In the genomic region with DNA sequence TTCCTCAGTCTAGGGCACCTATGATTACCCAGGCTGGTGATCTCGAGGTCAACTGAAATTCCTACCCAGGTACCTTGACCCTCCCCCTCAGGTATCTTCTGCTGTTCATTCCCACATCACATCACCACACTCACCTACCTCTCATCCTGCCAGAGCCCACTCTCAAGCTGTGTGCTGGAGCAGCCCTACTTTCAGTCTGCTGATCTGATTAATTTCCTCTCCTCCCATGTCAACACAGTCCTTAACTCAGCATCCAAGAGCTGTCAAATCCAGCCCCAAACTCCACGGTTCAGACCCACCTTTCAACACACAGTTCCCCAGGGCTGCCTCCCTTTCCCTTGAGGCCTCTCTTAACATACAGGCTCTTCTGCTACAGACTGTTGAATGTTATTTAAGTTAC, we compare ENCODE assay signal across 15 cellular contexts. TPM values are rescaled to one million over a fixed set of nuclear protein-coding genes. Genes with fewer than 3 reads are reported as not detected.
DNase-seq lines count a peak whose midpoint lies in the region; ATAC-seq and TF ChIP-seq lines count a peak whose summit lies in the region.
"Had no signal": no experiment of that assay in that cellular context is flagged by ENCODE, and none has a peak within 500 bp of the region (broad histone marks: within the 10 kb centered on the region; RNA-seq: fewer than 3 reads in every experiment).

No MANE protein-coding gene starts in this region.

- H3K27me3 Mint-ChIP-seq in CD4-positive, alpha-beta T cell, result no peaks in the 10 kb centered on the region
- H3K27me3 Mint-ChIP-seq in Calu3 (ENCODE audit: unreplicated experiment), result no peaks in the 10 kb centered on the region
- no peaks in the 10 kb centered on the region for H3K27me3 Mint-ChIP-seq in activated T-helper 17 cell treated with anti-CD3 and anti-CD28 coated beads, Interleukin-2, amount 50 U/mL, for 72 hours
- H3K27me3 Mint-ChIP-seq in mesothelial cell of epicardium (ENCODE audit: low read depth), result no peaks in the 10 kb centered on the region
- H3K27me3 Mint-ChIP-seq: activated naive CD8-positive, alpha-beta T cell treated with anti-CD3 and anti-CD28 coated beads, Interleukin-2, amount 10 ng/mL, durations not matched to agents 7 days and 5 days had no signal

- WGBS in testis, 2 donors, result 81 to 93% methylated on average over 2 of the region's 2 CpGs

- no TSS peak for BruUV-seq in Calu3 (replicated peaks; lab: Mats Ljungman, UMichigan)

- no peak overlapping the region for H3K27ac ChIP-seq in CD4-positive, alpha-beta T cell (ENCODE audit: low read depth, low read length)
- no peak overlapping the region for H3K27ac ChIP-seq in testis
- H3K27ac ChIP-seq: suprapubic skin had no signal

- H3K27me3 ChIP-seq in CD4-positive, alpha-beta T cell (ENCODE audit: control insufficient read depth, insufficient read depth, low read length), result no peaks in the 10 kb centered on the region
- no peaks in the 10 kb centered on the region for H3K27me3 ChIP-seq in testis
- H3K27me3 ChIP-seq: suprapubic skin had no signal

- no peaks in the 10 kb centered on the region for H3K9me3 Mint-ChIP-seq in CD4-positive, alpha-beta T cell
- H3K9me3 Mint-ChIP-seq in Calu3 (ENCODE audit: low read depth, unreplicated experiment), result no peaks in the 10 kb centered on the region
- H3K9me3 Mint-ChIP-seq in activated T-helper 17 cell treated with anti-CD3 and anti-CD28 coated beads, Interleukin-2, amount 50 U/mL, for 72 hours, result no peaks in the 10 kb centered on the region
- H3K9me3 Mint-ChIP-seq in mesothelial cell of epicardium, result no peaks in the 10 kb centered on the region
- H3K9me3 Mint-ChIP-seq: activated naive CD8-positive, alpha-beta T cell treated with anti-CD3 and anti-CD28 coated beads, Interleukin-2, amount 10 ng/mL, durations not matched to agents 7 days and 5 days had no signal

- POLR2A ChIA-PET in CD4-positive, alpha-beta T cell (lab: Charles Lee), result no interaction called here

- intact Hi-C loops in CD4-positive, alpha-beta T cell (cut with DNase I, micrococcal nuclease), result loop anchor here (5.0 to 10.0 kb wide), 2 partner anchors 41 to 62 kb away; partner anchors contain the start of gene EZR (in 1 of the 2)
- intact Hi-C loops in Calu3 (cut with micrococcal nuclease; ENCODE audit: unreplicated experiment) (no loop called here), testis (cut with DNase I; ENCODE audit: low total_unique reads) (no loop called here)

- no peaks in the 10 kb centered on the region for H3K4me1 ChIP-seq in testis

- no peak for TF ChIP-seq POLR2A in testis (IDR thresholded peaks at IDR 0.05)

- H3K4me3 ChIP-seq in testis, result no peak overlapping the region
- H3K4me3 ChIP-seq: suprapubic skin had no signal

- CTCF ChIA-PET in CD4-positive, alpha-beta T cell (lab: Charles Lee), result interaction anchor here (1.0 kb wide), 1 partner anchor 116 kb away, joined by 3 read pairs; no protein-coding TSS in a partner anchor
- CTCF ChIA-PET in Calu3 (lab: Charles Lee), result no interaction called here

- TF ChIP-seq CTCF in CD4-positive, alpha-beta T cell (IDR thresholded peaks at IDR 0.05), result no peak
- no peak for TF ChIP-seq CTCF in Calu3 (IDR thresholded peaks at IDR 0.05; ENCODE audit: unreplicated experiment)
- no peak for TF ChIP-seq CTCF in mesothelial cell of epicardium (IDR thresholded peaks at IDR 0.05; ENCODE audit: unreplicated experiment)
- no peak for TF ChIP-seq CTCF in testis (IDR thresholded peaks at IDR 0.05)

- DNase-seq in CD4-positive, alpha-beta T cell, result no peak
- DNase-seq in Calu3, result no peak
- no peak for DNase-seq in mesothelial cell of epicardium (ENCODE audit: low spot score in 2 of 2, unreplicated experiment in 2 of 2)
- DNase-seq in testis, result no peak
- no peak for DNase-seq in effector CD8-positive, alpha-beta T cell (lab: John Stamatoyannopoulos, UW)
- DNase-seq: activated naive CD8-positive, alpha-beta T cell treated with anti-CD3 and anti-CD28 coated beads, Interleukin-2, amount 10 ng/mL, durations not matched to agents 7 days and 5 days; central memory CD4-positive, alpha-beta T cell; Kasumi-1; NCI-H1417; T-helper 9 cell had no signal

- peaks cover 75% of the 10 kb centered on the region for H3K4me1 Mint-ChIP-seq in CD4-positive, alpha-beta T cell (ENCODE audit: low read depth)
- H3K4me1 Mint-ChIP-seq in Calu3 (ENCODE audit: low read depth, unreplicated experiment) (peaks cover 89% of the 10 kb centered on the region), mesothelial cell of epicardium (peaks cover 23% of the 10 kb centered on the region)
- H3K4me1 Mint-ChIP-seq in activated T-helper 17 cell treated with anti-CD3 and anti-CD28 coated beads, Interleukin-2, amount 50 U/mL, for 72 hours, result peaks cover 21% of the 10 kb centered on the region

- no peak for ATAC-seq in CD4-positive, alpha-beta T cell (ENCODE audit: poor library complexity)
- no peak for ATAC-seq in activated T-helper 17 cell treated with anti-CD3 and anti-CD28 coated beads, Interleukin-2, amount 50 U/mL, for 72 hours (replicated peaks)
- ATAC-seq in SK-N-SH treated with all-trans-retinoic acid at 6 μM for 48 hours, result no peak; the same call in 2 of the 3 replicates
- ATAC-seq: left lobe of liver, Right ventricle myocardium inferior had no signal

- peaks cover 100% of the 10 kb centered on the region for H3K36me3 Mint-ChIP-seq in CD4-positive, alpha-beta T cell (ENCODE audit: low read depth)
- H3K36me3 Mint-ChIP-seq in Calu3 (ENCODE audit: insufficient read depth, unreplicated experiment) (peaks cover 100% of the 10 kb centered on the region), mesothelial cell of epicardium (peaks cover 60% of the 10 kb centered on the region)
- H3K36me3 Mint-ChIP-seq in activated T-helper 17 cell treated with anti-CD3 and anti-CD28 coated beads, Interleukin-2, amount 50 U/mL, for 72 hours (ENCODE audit: low read depth), result peaks cover 99% of the 10 kb centered on the region

- peak overlapping the region; percentile 54 for H3K4me3 Mint-ChIP-seq in CD4-positive, alpha-beta T cell
- H3K4me3 Mint-ChIP-seq in Calu3 (ENCODE audit: low read depth, unreplicated experiment) (peak overlapping the region; percentile 51), mesothelial cell of epicardium (no peak overlapping the region)
- no peak overlapping the region for H3K4me3 Mint-ChIP-seq in activated T-helper 17 cell treated with anti-CD3 and anti-CD28 coated beads, Interleukin-2, amount 50 U/mL, for 72 hours
- H3K4me3 Mint-ChIP-seq: activated naive CD8-positive, alpha-beta T cell treated with anti-CD3 and anti-CD28 coated beads, Interleukin-2, amount 10 ng/mL, durations not matched to agents 7 days and 5 days had no signal

- peak overlapping the region; percentile 38 for H3K27ac Mint-ChIP-seq in CD4-positive, alpha-beta T cell
- H3K27ac Mint-ChIP-seq in Calu3 (ENCODE audit: unreplicated experiment), result peak overlapping the region; percentile 57
- peak overlapping the region; percentile 39 for H3K27ac Mint-ChIP-seq in activated T-helper 17 cell treated with anti-CD3 and anti-CD28 coated beads, Interleukin-2, amount 50 U/mL, for 72 hours
- H3K27ac Mint-ChIP-seq in mesothelial cell of epicardium, result peak overlapping the region; percentile 13
- H3K27ac Mint-ChIP-seq: activated naive CD8-positive, alpha-beta T cell treated with anti-CD3 and anti-CD28 coated beads, Interleukin-2, amount 10 ng/mL, durations not matched to agents 7 days and 5 days had no signal

- H3K9me3 ChIP-seq in CD4-positive, alpha-beta T cell (ENCODE audit: control insufficient read depth, low read length), result no peaks in the 10 kb centered on the region
- H3K9me3 ChIP-seq in testis, result no peaks in the 10 kb centered on the region
- H3K9me3 ChIP-seq: suprapubic skin had no signal

- no peaks in the 10 kb centered on the region for H3K36me3 ChIP-seq in testis (ENCODE audit: low read depth, missing control alignments)

TF ChIP-seq in SK-N-SH treated with all-trans-retinoic acid at 6 μM for 48 hours, 23 proteins besides CTCF, POLR2A, EP300 and RAD21 (continues in another document):
- TF ChIP-seq TOX (CRISPR knock-in tag; IDR thresholded peaks at IDR 0.05; ENCODE audit: borderline replicate concordance), result no peak
- TF ChIP-seq, protein P1, sequence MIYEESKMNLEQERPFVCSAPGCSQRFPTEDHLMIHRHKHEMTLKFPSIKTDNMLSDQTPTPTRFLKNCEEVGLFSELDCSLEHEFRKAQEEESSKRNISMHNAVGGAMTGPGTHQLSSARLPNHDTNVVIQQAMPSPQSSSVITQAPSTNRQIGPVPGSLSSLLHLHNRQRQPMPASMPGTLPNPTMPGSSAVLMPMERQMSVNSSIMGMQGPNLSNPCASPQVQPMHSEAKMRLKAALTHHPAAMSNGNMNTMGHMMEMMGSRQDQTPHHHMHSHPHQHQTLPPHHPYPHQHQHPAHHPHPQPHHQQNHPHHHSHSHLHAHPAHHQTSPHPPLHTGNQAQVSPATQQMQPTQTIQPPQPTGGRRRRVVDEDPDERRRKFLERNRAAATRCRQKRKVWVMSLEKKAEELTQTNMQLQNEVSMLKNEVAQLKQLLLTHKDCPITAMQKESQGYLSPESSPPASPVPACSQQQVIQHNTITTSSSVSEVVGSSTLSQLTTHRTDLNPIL (CRISPR knock-in tag; IDR thresholded peaks at IDR 0.05; ENCODE audit: low read depth), result no peak
- TF ChIP-seq CSDC2 (CRISPR knock-in tag; IDR thresholded peaks at IDR 0.05), result no peak
- TF ChIP-seq ZNF8 (CRISPR knock-in tag; IDR thresholded peaks at IDR 0.05), result no peak
- TF ChIP-seq ZFP3 (CRISPR knock-in tag; IDR thresholded peaks at IDR 0.05), result no peak
- TF ChIP-seq TCF4 (CRISPR knock-in tag; IDR thresholded peaks at IDR 0.05; ENCODE audit: borderline replicate concordance), result no peak
- TF ChIP-seq ESRRG (CRISPR knock-in tag; IDR thresholded peaks at IDR 0.05), result no peak
- TF ChIP-seq SNAI2 (CRISPR knock-in tag; IDR thresholded peaks at IDR 0.05), result no peak
- TF ChIP-seq BACH2 (CRISPR knock-in tag; IDR thresholded peaks at IDR 0.05; ENCODE audit: borderline replicate concordance), result no peak

RNA-seq across cellular contexts. Expression of gene EZR, which starts 42.4 kb away (rescaled TPM):
- 100 to 1,000 TPM; 434 to 449 TPM for total RNA-seq in CD4-positive, alpha-beta T cell
- total RNA-seq in Calu3 (2022) (935 and 954 TPM in 2 replicates), mesothelial cell of epicardium (195 to 208 TPM (median 204 TPM) in 3 replicates), testis (100 to 1,000 TPM; 164 to 199 TPM)
- total RNA-seq in activated T-helper 17 cell treated with anti-CD3 and anti-CD28 coated beads, Interleukin-2, amount 50 U/mL, for 72 hours, result 100 to 1,000 TPM; 159 to 212 TPM
- 129 TPM for polyA plus RNA-seq in testis (ENCODE audit: insufficient read depth, low read depth, low replicate concordance)

Comparison
In these comparisons a context has a peak if more than half of its experiments do, and no peak if none do; other contexts are left out.
1. H3K4me3 Mint-ChIP-seq: peak in CD4-positive, alpha-beta T cell (single experiment) and Calu3 (single experiment); none in activated T-helper 17 cell treated with anti-CD3 and anti-CD28 coated beads, Interleukin-2, amount 50 U/mL, for 72 hours (single experiment) and mesothelial cell of epicardium (single experiment).
2. intact Hi-C loops: an anchor here in CD4-positive, alpha-beta T cell (5.0 to 10.0 kb wide); none called in Calu3 and testis.
3. Peak in every context shown above with its lines, with median percentiles within 50 percentile points of each other: H3K27ac Mint-ChIP-seq.